ENCODE assay signal across 24 cellular contexts in the genomic region with DNA sequence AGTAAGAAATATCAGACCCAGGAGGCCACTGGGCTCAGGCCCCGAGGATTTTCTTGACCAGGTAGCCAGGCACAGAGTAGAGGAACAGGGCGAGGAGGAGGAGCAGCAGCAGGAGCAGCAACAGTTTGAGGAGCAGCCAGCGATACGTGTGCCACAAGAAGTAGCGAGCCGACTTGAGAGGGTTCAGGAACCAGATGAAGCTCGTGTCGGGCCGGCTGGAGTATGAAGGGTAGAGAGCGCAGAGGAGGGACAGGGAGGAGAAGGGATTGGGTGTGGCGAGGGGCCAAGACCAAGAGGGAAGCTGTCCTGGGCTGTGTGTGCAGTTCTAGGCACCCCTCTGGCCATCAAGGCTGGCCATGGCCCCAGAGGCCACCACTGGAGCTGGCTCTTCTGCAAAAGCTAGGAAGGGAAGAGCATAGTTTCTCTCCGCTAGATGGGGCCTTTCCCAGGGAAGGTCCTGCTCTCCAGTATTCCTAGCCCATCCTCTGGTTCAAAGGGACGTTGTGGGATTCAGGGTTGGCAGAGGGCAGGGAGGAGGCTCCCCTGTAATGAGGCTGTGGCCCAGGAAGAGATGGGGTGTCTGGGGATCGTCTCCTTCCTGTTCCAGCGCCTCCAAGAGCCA. TPM values are rescaled to one million over a fixed set of nuclear protein-coding genes. Genes with fewer than 3 reads are reported as not detected.
A peak's percentile ranks its signal among the peaks of the same experiment; 100 is the strongest.
DNase-seq lines count a peak whose midpoint lies in the region; ATAC-seq and TF ChIP-seq lines count a peak whose summit lies in the region.
"Had no signal": no experiment of that assay in that cellular context is flagged by ENCODE, and none has a peak within 500 bp of the region (broad histone marks: within the 10 kb centered on the region; RNA-seq: fewer than 3 reads in every experiment).

No MANE protein-coding gene starts in this region.

- H3K27ac ChIP-seq in right atrium auricular region (no peak overlapping the region), WERI-Rb-1 (no peak overlapping the region)
- H3K27ac ChIP-seq: gastroesophageal sphincter, thyroid gland had no signal

- DNase-seq in cardiac septum (ENCODE audit: low spot score): peak; percentile 49
- DNase-seq in right atrium auricular region (ENCODE audit: low spot score): no peak
- peak; percentile 6 for DNase-seq in WERI-Rb-1
- no peak for DNase-seq in foreskin fibroblast
- peak; percentile 46 for DNase-seq in sciatic nerve (ENCODE audit: low spot score)
- DNase-seq in UCSD-AML1 (lab: John Stamatoyannopoulos, UW; ENCODE audit: unreplicated experiment): no peak
- no peak for DNase-seq in globus pallidus (ENCODE audit: low spot score)
- DNase-seq in GM10248 (ENCODE audit: extremely low spot score): no peak
- DNase-seq: activated CD4-positive, alpha-beta T cell treated with anti-CD3 and anti-CD28 coated beads, Interleukin-2, amount 50 U/mL, for 48 hours; activated naive CD4-positive, alpha-beta T cell treated with anti-CD3 and anti-CD28 coated beads, Interleukin-2, amount 10 ng/mL, durations not matched to agents 7 days and 5 days; dermis blood vessel endothelial cell; NCI-H1436 treated with DMSO at 0.1 percent for 48 hours; NCI-H2171 treated with DMSO at 0.1 percent for 48 hours; OCI-M1; SHP77 treated with DMSO at 0.1 percent for 48 hours; stimulated activated naive B cell treated with anti-CD40 and anti-IgM and Interleukin-4, amounts not matched to agents 10 μg/mL and 1 μg/mL and 100 μg/mL, for 72 hours; T-helper 1 cell had no signal

- H3K4me3 ChIP-seq in right atrium auricular region: no peak overlapping the region
- no peak overlapping the region for H3K4me3 ChIP-seq in WERI-Rb-1 (ENCODE audit: low read depth, low read length)
- H3K4me3 ChIP-seq in foreskin fibroblast (ENCODE audit: low read depth in 1 of 2, low read length in 2 of 2): no peak overlapping the region
- H3K4me3 ChIP-seq: gastroesophageal sphincter, thyroid gland had no signal

- intact Hi-C loops in cardiac septum (cut with DNase I): no loop called here
- intact Hi-C loops in sciatic nerve (cut with DNase I): loop anchor here (10.0 kb wide), 1 partner anchor 105 kb away; no protein-coding TSS in a partner anchor

- CTCF ChIA-PET in GM10248 (lab: Yijun Ruan, JAX): interaction anchor here (1.3 kb wide), 1 partner anchor 10 kb away, joined by 3 read pairs; no protein-coding TSS in a partner anchor

- H3K27me3 ChIP-seq in right atrium auricular region: no peaks in the 10 kb centered on the region
- no peaks in the 10 kb centered on the region for H3K27me3 ChIP-seq in WERI-Rb-1 (ENCODE audit: insufficient read depth, low read depth, severe bottlenecking)
- H3K27me3 ChIP-seq: gastroesophageal sphincter, thyroid gland had no signal

- no peaks in the 10 kb centered on the region for H3K9me3 ChIP-seq in right atrium auricular region
- H3K9me3 ChIP-seq in WERI-Rb-1 (ENCODE audit: severe bottlenecking): no peaks in the 10 kb centered on the region
- H3K9me3 ChIP-seq: gastroesophageal sphincter, thyroid gland had no signal

- TF ChIP-seq CTCF in right atrium auricular region (IDR thresholded peaks at IDR 0.05) (no peak), WERI-Rb-1 (IDR thresholded peaks at IDR 0.05; ENCODE audit: low read depth, low read length) (0 out of 2 replicates have a peak, but pooled peaks have one; percentile 4), foreskin fibroblast (IDR thresholded peaks at IDR 0.05; ENCODE audit: low read depth, low read length) (peak; percentile 13), GM10248 (IDR thresholded peaks at IDR 0.05; ENCODE audit: control extremely low read depth, extremely low read depth, low read depth, missing control alignments) (no peak)

- ATAC-seq in sciatic nerve: no peak
- ATAC-seq: gastroesophageal sphincter; stimulated activated naive B cell treated with anti-CD40 and anti-IgM and Interleukin-4, amounts not matched to agents 10 μg/mL and 1 μg/mL and 100 μg/mL, for 72 hours had no signal

- POLR2A ChIA-PET in GM10248 (lab: Yijun Ruan, JAX): no interaction called here

- H3K36me3 ChIP-seq in right atrium auricular region (no peaks in the 10 kb centered on the region), WERI-Rb-1 (no peaks in the 10 kb centered on the region)
- H3K36me3 ChIP-seq: gastroesophageal sphincter, thyroid gland had no signal

- peaks cover 0 to 5% of the 10 kb centered on the region in 2 donors for H3K4me1 ChIP-seq in right atrium auricular region
- H3K4me1 ChIP-seq: gastroesophageal sphincter had no signal

RNA-seq across cellular contexts. Expression of gene OTOF, which starts 17.8 kb away (rescaled TPM):
- total RNA-seq in cardiac septum: not detected
- total RNA-seq in right atrium auricular region: under 1 TPM; 0.08 to 0.33 TPM
- total RNA-seq in sciatic nerve: 0.13 TPM
- total RNA-seq: epithelial cell of proximal tubule, H4, MCF 10A, osteocyte had no signal

RNA-seq across cellular contexts. Expression of gene DRC1, which starts 58.4 kb away (rescaled TPM):
- total RNA-seq in cardiac septum (0.13 TPM), right atrium auricular region (not detected), sciatic nerve (3.7 TPM)
- total RNA-seq: epithelial cell of proximal tubule, H4, lower leg skin, MCF 10A, osteocyte, thyroid gland had no signal

Comparison
In these comparisons a context has a peak if more than half of its experiments do, and no peak if none do; other contexts are left out.
1. DNase-seq: peak in cardiac septum (single experiment), WERI-Rb-1 (single experiment) and sciatic nerve (single experiment); none in right atrium auricular region (single experiment), foreskin fibroblast (0 of 2), UCSD-AML1 (single experiment), globus pallidus (single experiment) and GM10248 (single experiment).
2. CTCF ChIP-seq: peak in WERI-Rb-1 (single experiment) and foreskin fibroblast (single experiment); none in right atrium auricular region (0 of 2) and GM10248 (single experiment).